In genomic region chr1:112506731-112507130, GRCh38 we compare ENCODE assay signal across 23 cellular contexts.
"Had no signal": no experiment of that assay in that cellular context is flagged by ENCODE, and none has a peak within 500 bp of the region (broad histone marks: within the 10 kb centered on the region; RNA-seq: fewer than 3 reads in every experiment).

No MANE protein-coding gene starts in this region.

- H3K27me3 ChIP-seq: testis, vagina had no signal

- H3K36me3 Mint-ChIP-seq: activated CD4-positive, alpha-beta memory T cell treated with anti-CD3 and anti-CD28 coated beads for 36 hours; activated naive CD8-positive, alpha-beta T cell treated with anti-CD3 and anti-CD28 coated beads, Interleukin-2, amount 10 ng/mL, durations not matched to agents 7 days and 5 days; naive thymus-derived CD8-positive, alpha-beta T cell had no signal

- H3K36me3 ChIP-seq: heart right ventricle, vagina had no signal

- H3K27ac Mint-ChIP-seq: activated CD4-positive, alpha-beta memory T cell treated with anti-CD3 and anti-CD28 coated beads for 36 hours; activated naive CD4-positive, alpha-beta T cell treated with anti-CD3 and anti-CD28 coated beads for 36 hours; activated naive CD8-positive, alpha-beta T cell treated with anti-CD3 and anti-CD28 coated beads, Interleukin-2, amount 10 ng/mL, durations not matched to agents 7 days and 5 days; T-helper 17 cell had no signal

- H3K27ac ChIP-seq: heart right ventricle, vagina had no signal

- H3K4me3 ChIP-seq: heart right ventricle, testis, vagina had no signal

- DNase-seq: activated CD4-positive, alpha-beta memory T cell treated with anti-CD3 and anti-CD28 coated beads for 36 hours; activated CD4-positive, alpha-beta T cell treated with anti-CD3 and anti-CD28 coated beads for 48 hours; activated naive CD4-positive, alpha-beta T cell treated with anti-CD3 and anti-CD28 coated beads for 36 hours; activated naive CD8-positive, alpha-beta T cell treated with anti-CD3 and anti-CD28 coated beads, Interleukin-2, amount 10 ng/mL, durations not matched to agents 7 days and 5 days; activated T-cell treated with anti-CD3 and anti-CD28 coated beads, Interleukin-2, amount 50 U/mL, for 48 hours; amniotic stem cell; caudate nucleus; dermis blood vessel endothelial cell; effector CD8-positive, alpha-beta T cell; erythroblast; foreskin fibroblast; heart right ventricle; left colon; mesendoderm; naive thymus-derived CD8-positive, alpha-beta T cell; nucleus accumbens; retina; stimulated activated CD4-positive, alpha-beta T cell treated with anti-CD3 and anti-CD28 coated beads, Interleukin-2, amount 100 ng/mL, for 48 hours; stimulated activated CD8-positive, alpha-beta memory T cell treated with anti-CD3 and anti-CD28 coated beads, Interleukin-4, amount 100 ng/mL, for 48 hours; stimulated activated naive CD4-positive, alpha-beta T cell; T-helper 17 cell; testis had no signal

- H3K9me3 Mint-ChIP-seq: activated CD4-positive, alpha-beta memory T cell treated with anti-CD3 and anti-CD28 coated beads for 36 hours; activated naive CD4-positive, alpha-beta T cell treated with anti-CD3 and anti-CD28 coated beads for 36 hours; activated naive CD8-positive, alpha-beta T cell treated with anti-CD3 and anti-CD28 coated beads, Interleukin-2, amount 10 ng/mL, durations not matched to agents 7 days and 5 days; naive thymus-derived CD8-positive, alpha-beta T cell had no signal

- H3K9me3 ChIP-seq: heart right ventricle, testis, vagina had no signal

- ATAC-seq: heart right ventricle; left colon; naive thymus-derived CD8-positive, alpha-beta T cell; T-helper 17 cell had no signal
